1 cellular context compared by ENCODE assay signal in the genomic region with DNA sequence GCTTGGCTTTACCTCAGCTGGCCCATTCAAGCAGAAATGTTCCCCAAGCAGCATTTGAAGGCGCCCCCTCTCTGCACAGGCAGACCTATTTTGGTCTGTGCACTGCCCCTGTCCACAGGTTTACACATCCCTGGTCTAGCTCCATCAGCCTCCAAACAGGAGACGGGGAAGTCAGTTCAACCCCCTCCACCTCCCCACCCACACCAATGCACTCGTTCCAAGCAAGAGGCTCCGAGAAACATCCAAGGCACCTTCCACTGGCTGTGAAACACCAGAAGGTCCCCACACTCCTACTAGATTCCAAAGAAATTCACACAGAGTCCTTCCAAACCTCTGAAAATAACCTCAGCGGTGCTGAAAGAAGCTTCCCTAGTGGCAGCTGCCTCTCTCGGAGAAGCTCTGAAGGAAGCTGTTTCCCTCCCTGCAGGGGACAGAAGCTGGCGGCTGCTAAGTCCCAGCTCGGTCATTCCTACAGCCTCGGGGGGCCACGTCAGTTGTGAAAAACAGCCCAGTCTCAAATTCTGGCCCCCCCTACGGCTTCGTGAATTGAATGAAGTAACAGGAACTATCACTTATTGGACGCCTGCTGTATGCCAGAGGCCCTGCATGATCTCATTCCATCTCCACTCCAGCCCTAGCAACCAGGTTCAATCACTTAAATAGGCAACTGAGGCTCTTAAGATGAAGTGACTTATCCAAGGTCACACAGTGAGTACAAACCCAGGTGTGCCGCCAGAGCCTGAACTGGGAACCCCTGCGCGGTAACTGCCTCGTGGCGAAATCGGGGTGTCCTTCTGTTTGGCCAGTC.
TF ChIP-seq lines count a peak whose summit lies in the region.

No MANE protein-coding gene starts in this region.

TF ChIP-seq in H1, 55 proteins besides CTCF, POLR2A, EP300 and RAD21:
- no peak for TF ChIP-seq SIRT6 (IDR thresholded peaks at IDR 0.05; ENCODE audit: low read length)
- no peak for TF ChIP-seq POLR2AphosphoS5 (IDR thresholded peaks at IDR 0.05; ENCODE audit: low read depth, low read length)
- TF ChIP-seq KDM5A (IDR thresholded peaks at IDR 0.05; ENCODE audit: low read length), result no peak
- TF ChIP-seq CEBPB (IDR thresholded peaks at IDR 0.05; ENCODE audit: low read depth, low read length), result no peak
- TF ChIP-seq, protein P1, sequence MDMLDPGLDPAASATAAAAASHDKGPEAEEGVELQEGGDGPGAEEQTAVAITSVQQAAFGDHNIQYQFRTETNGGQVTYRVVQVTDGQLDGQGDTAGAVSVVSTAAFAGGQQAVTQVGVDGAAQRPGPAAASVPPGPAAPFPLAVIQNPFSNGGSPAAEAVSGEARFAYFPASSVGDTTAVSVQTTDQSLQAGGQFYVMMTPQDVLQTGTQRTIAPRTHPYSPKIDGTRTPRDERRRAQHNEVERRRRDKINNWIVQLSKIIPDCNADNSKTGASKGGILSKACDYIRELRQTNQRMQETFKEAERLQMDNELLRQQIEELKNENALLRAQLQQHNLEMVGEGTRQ (IDR thresholded peaks at IDR 0.05; ENCODE audit: low read length), result no peak
- no peak for TF ChIP-seq TAF7 (optimal IDR thresholded peaks at IDR 0.05; ENCODE audit: borderline replicate concordance, low read depth, low read length)
- TF ChIP-seq GTF2F1 (IDR thresholded peaks at IDR 0.05; ENCODE audit: borderline replicate concordance, low read depth, low read length), result no peak
- no peak for TF ChIP-seq JUND (IDR thresholded peaks at IDR 0.05; ENCODE audit: low read length)
- TF ChIP-seq BCL11A (IDR thresholded peaks at IDR 0.05; ENCODE audit: low read depth in 2 of 2, low read length in 2 of 2), result no peak
- TF ChIP-seq, protein P2, sequence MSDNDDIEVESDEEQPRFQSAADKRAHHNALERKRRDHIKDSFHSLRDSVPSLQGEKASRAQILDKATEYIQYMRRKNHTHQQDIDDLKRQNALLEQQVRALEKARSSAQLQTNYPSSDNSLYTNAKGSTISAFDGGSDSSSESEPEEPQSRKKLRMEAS (IDR thresholded peaks at IDR 0.05), result no peak
- no peak for TF ChIP-seq CBX5 (IDR thresholded peaks at IDR 0.05; ENCODE audit: low read depth, low read length)
- no peak for TF ChIP-seq MAFK (IDR thresholded peaks at IDR 0.05; ENCODE audit: low read depth, low read length)
- no peak for TF ChIP-seq SRF (IDR thresholded peaks at IDR 0.05; ENCODE audit: low read depth, low read length)
- no peak for TF ChIP-seq NRF1 (IDR thresholded peaks at IDR 0.05; ENCODE audit: low read depth, low read length)
- no peak for TF ChIP-seq KDM4A (IDR thresholded peaks at IDR 0.05; ENCODE audit: low read depth, low read length, severe bottlenecking)
- TF ChIP-seq FOSL1 (IDR thresholded peaks at IDR 0.05; ENCODE audit: insufficient read depth, low read depth, low read length), result no peak
- TF ChIP-seq CBX8 (IDR thresholded peaks at IDR 0.05; ENCODE audit: borderline replicate concordance, low read depth, low read length), result no peak
